In the genomic region with DNA sequence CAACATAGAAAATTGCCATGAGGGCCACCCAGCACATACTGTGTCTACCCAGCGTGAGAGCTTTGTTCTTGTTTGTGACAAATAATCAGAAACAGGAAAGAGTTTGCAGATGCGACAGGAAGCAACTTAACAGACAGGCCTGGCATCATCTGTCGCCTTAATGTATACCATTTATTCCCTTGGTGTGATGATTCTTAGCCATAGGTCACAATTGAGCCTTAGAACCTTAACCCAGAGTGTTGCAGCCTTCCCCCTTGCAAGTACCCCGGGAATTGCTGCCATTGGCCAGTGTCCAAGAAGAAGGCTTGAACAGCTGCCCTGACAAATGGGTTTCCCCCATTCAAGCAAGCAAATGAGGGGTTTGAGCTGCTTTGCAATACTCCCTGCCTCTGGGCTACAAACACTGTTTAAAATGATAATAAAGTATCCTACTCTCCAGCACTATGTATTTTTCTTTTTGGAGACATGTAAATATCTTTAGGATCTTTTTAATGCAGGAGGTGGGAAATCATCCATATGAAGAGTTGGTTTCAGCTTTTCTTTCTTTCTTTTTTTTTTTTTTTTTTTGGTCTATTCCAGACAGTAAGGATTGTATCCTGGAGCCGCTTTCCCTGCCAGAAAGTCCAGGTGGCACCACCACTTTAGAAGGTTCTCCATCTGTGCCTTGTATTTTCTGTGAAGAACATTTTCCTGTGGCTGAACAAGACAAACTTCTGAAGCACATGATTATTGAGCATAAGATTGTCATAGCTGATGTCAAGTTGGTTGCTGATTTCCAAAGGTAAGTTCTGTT, we compare ENCODE assay signal across 9 cellular contexts.
DNase-seq lines count a peak whose midpoint lies in the region; ATAC-seq and TF ChIP-seq lines count a peak whose summit lies in the region.
"Had no signal": no experiment of that assay in that cellular context is flagged by ENCODE, and none has a peak within 500 bp of the region (broad histone marks: within the 10 kb centered on the region; RNA-seq: fewer than 3 reads in every experiment).

No MANE protein-coding gene starts in this region.

- H3K9me3 ChIP-seq in Peyer's patch = no peaks in the 10 kb centered on the region

- ATAC-seq in GM19324 (IDR thresholded peaks at IDR 0.05; ENCODE audit: low FRiP score, unreplicated experiment) (peak; percentile 74), HG02973 (IDR thresholded peaks at IDR 0.05; ENCODE audit: unreplicated experiment) (peak; percentile 93)

- no peaks in the 10 kb centered on the region for H3K27me3 Mint-ChIP-seq in osteocyte (ENCODE audit: unreplicated experiment)

- peaks cover 36% of the 10 kb centered on the region for H3K4me1 Mint-ChIP-seq in osteocyte (ENCODE audit: unreplicated experiment)

- no peak overlapping the region for H3K27ac ChIP-seq in Peyer's patch
- H3K27ac ChIP-seq: cardiac muscle cell had no signal

- intact Hi-C loops in posterior vena cava (cut with DNase I) = no loop called here

- no peaks in the 10 kb centered on the region for H3K27me3 ChIP-seq in Peyer's patch
- H3K27me3 ChIP-seq: cardiac muscle cell had no signal

- peak overlapping the region; percentile 60 for H3K27ac Mint-ChIP-seq in osteocyte (ENCODE audit: unreplicated experiment)
- H3K27ac Mint-ChIP-seq: T-helper 1 cell treated with Interleukin-12 subunit alpha and Interleukin-12 subunit beta and Interleukin-4 antibody, amounts not matched to agents 30 μg/mL and 1 μg/mL, for 36 hours had no signal

- TF ChIP-seq CTCF in osteocyte (IDR thresholded peaks at IDR 0.05) (no peak), Peyer's patch (IDR thresholded peaks at IDR 0.05) (no peak)

- H3K4me1 ChIP-seq in Peyer's patch = no peaks in the 10 kb centered on the region

- H3K36me3 ChIP-seq in Peyer's patch = no peaks in the 10 kb centered on the region
- H3K36me3 ChIP-seq: cardiac muscle cell had no signal

- no peak for TF ChIP-seq POLR2A in Peyer's patch (IDR thresholded peaks at IDR 0.05)

- DNase-seq in NCI-H2227 treated with DMSO at 0.1 percent for 48 hours (lab: John Stamatoyannopoulos, UW) (peak; percentile 74), osteocyte (ENCODE audit: extremely low spot score, unreplicated experiment) (no peak), SIG-M5 (lab: John Stamatoyannopoulos, UW) (no peak), Peyer's patch (no peak), posterior vena cava (ENCODE audit: low spot score) (no peak)

- no peak overlapping the region for H3K4me3 Mint-ChIP-seq in osteocyte (ENCODE audit: unreplicated experiment)
- H3K4me3 Mint-ChIP-seq: T-helper 1 cell treated with Interleukin-12 subunit alpha and Interleukin-12 subunit beta and Interleukin-4 antibody, amounts not matched to agents 30 μg/mL and 1 μg/mL, for 36 hours had no signal

- H3K36me3 Mint-ChIP-seq in osteocyte (ENCODE audit: unreplicated experiment) = peaks cover 3% of the 10 kb centered on the region

- H3K4me3 ChIP-seq in Peyer's patch = no peak overlapping the region
- H3K4me3 ChIP-seq: cardiac muscle cell had no signal

- H3K9me3 Mint-ChIP-seq in osteocyte (ENCODE audit: unreplicated experiment) = no peaks in the 10 kb centered on the region
- H3K9me3 Mint-ChIP-seq: T-helper 1 cell treated with Interleukin-12 subunit alpha and Interleukin-12 subunit beta and Interleukin-4 antibody, amounts not matched to agents 30 μg/mL and 1 μg/mL, for 36 hours had no signal
